8 cellular contexts compared by ENCODE assay signal in the genomic region with DNA sequence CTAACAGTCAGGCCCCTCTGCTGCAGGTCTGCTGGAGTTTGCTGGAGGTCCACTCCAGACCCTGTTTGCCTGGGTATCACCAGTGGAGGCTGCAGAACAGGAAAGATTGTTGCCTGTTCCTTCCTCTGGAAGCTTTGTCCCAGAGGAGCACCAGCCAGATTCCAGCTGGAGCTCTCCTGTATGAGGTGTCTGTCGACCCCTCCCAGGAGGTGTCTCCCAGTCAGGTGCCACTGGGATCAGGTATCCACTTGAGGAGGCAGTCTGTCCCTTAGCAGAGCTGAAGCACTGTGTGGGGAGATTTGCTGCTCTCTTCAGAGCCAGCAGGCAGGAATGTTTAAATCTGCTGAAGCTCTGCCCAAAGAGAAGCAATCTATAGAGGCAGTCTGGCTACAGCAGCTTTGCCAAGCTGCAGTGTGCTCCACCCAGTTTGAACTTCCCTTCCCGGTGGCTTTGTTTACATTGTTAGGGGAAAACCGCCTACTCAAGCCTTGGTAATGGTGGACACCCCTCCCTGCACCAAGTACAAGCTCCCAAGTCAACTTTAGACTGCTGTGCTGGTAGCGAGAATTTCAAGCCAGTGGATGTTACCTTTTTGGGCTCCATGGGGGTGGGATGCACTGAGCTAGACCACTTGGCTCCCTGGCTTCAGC.
A peak's percentile ranks its signal among the peaks of the same experiment; 100 is the strongest.
DNase-seq lines count a peak whose midpoint lies in the region; ATAC-seq and TF ChIP-seq lines count a peak whose summit lies in the region.
"Not testable (repeated sequence)": the region's sequence is repeated elsewhere in the genome, so short reads cannot be mapped to it uniquely, and the experiment has no call there.

No MANE protein-coding gene starts in this region.

- not testable (repeated sequence) for H3F3A ChIP-seq in GM23338 (replicated peaks; ENCODE audit: low read depth); PC-3 (ENCODE audit: low read length, unreplicated experiment)

- H3K27me3 ChIP-seq in CD8-positive, alpha-beta memory T cell (ENCODE audit: insufficient read depth, low read length, poor library complexity, severe bottlenecking); GM23338 (ENCODE audit: insufficient read depth); MG63; PC-3 (ENCODE audit: low read length): not testable (repeated sequence)

- H4K20me1 ChIP-seq in GM23338 (replicated peaks; ENCODE audit: insufficient read depth); PC-3 (ENCODE audit: low read length): not testable (repeated sequence)

- H3K4me1 ChIP-seq in CD8-positive, alpha-beta memory T cell (ENCODE audit: insufficient read depth, low read length), result peaks cover 32% of the 10 kb centered on the region
- H3K4me1 ChIP-seq in GM23338 (ENCODE audit: insufficient read depth); PC-3 (ENCODE audit: insufficient read depth, low read length): not testable (repeated sequence)

- POLR2A ChIA-PET in CD8-positive, alpha-beta memory T cell (lab: Charles Lee), result interaction anchor here (0.5 kb wide), 1 partner anchor 185 kb away, joined by 3 read pairs; no protein-coding TSS in a partner anchor
- POLR2A ChIA-PET in PC-3 (lab: Charles Lee; ENCODE audit: unreplicated experiment); naive thymus-derived CD8-positive, alpha-beta T cell (lab: Charles Lee): not testable (repeated sequence)

- not testable (repeated sequence) for H3K79me2 ChIP-seq in GM23338 (replicated peaks; ENCODE audit: insufficient read depth); PC-3 (ENCODE audit: low read length)

- not testable (repeated sequence) for BruUV-seq in PC-3 (replicated peaks; lab: Mats Ljungman, UMichigan)

- TF ChIP-seq CTCF in GM23338 (conservative IDR thresholded peaks at IDR 0.05; ENCODE audit: low read depth in 2 of 2); PC-3 (conservative IDR thresholded peaks at IDR 0.05; ENCODE audit: low read depth, low read length): not testable (repeated sequence)

- not testable (repeated sequence) for DNase-seq in CD8-positive, alpha-beta memory T cell; activated T-cell treated with anti-CD3 and anti-CD28 coated beads, Interleukin-2, amount 50 U/mL, for 24 hours; effector memory CD8-positive, alpha-beta T cell; naive thymus-derived CD8-positive, alpha-beta T cell
- DNase-seq in GM23338 (ENCODE audit: low spot score) (peak; percentile 4), MG63 (peak; percentile 4), PC-3 (peak; percentile 18), left colon (peak; percentile 22 to 26)

- not testable (repeated sequence) for H3K27me3 Mint-ChIP-seq in CD8-positive, alpha-beta memory T cell; GM23338 (ENCODE audit: insufficient read depth, low read depth, poor library complexity); activated T-cell treated with anti-CD3 and anti-CD28 coated beads, Interleukin-2, amount 50 U/mL, for 24 hours; effector memory CD8-positive, alpha-beta T cell; naive thymus-derived CD8-positive, alpha-beta T cell

- peaks cover 12 to 46% (median 27%) of the 10 kb centered on the region in 3 donors for H3K36me3 Mint-ChIP-seq in CD8-positive, alpha-beta memory T cell
- not testable (repeated sequence) for H3K36me3 Mint-ChIP-seq in GM23338 (ENCODE audit: low read depth); effector memory CD8-positive, alpha-beta T cell (ENCODE audit: insufficient read depth)
- peaks cover 33% of the 10 kb centered on the region for H3K36me3 Mint-ChIP-seq in activated T-cell treated with anti-CD3 and anti-CD28 coated beads, Interleukin-2, amount 50 U/mL, for 24 hours (ENCODE audit: low read depth)
- H3K36me3 Mint-ChIP-seq in naive thymus-derived CD8-positive, alpha-beta T cell, result peaks cover 12 to 52% (median 39%) of the 10 kb centered on the region in 3 donors

- ATAC-seq in GM23338; effector memory CD8-positive, alpha-beta T cell (replicated peaks); naive thymus-derived CD8-positive, alpha-beta T cell: not testable (repeated sequence)
- ATAC-seq in PC-3 (peak; percentile 43), left colon (peak; percentile 100)

- H3K9me2 ChIP-seq in GM23338 (ENCODE audit: insufficient read depth); PC-3 (replicated peaks; ENCODE audit: low read length): not testable (repeated sequence)

- not testable (repeated sequence) for H3K9ac ChIP-seq in PC-3 (ENCODE audit: low read length)

- not testable (repeated sequence) for H2AFZ ChIP-seq in GM23338
- H2AFZ ChIP-seq in PC-3 (ENCODE audit: low read length), result 0 out of 2 replicates have a peak overlapping the region, but pooled peaks have one; percentile 42

- not testable (repeated sequence) for H3K9me3 ChIP-seq in CD8-positive, alpha-beta memory T cell (ENCODE audit: low read length); MG63; PC-3 (ENCODE audit: low read length)

- H3K4me2 ChIP-seq in GM23338; PC-3 (ENCODE audit: low read length): not testable (repeated sequence)

- H3K36me3 ChIP-seq in CD8-positive, alpha-beta memory T cell (ENCODE audit: insufficient read depth, low read length); GM23338 (ENCODE audit: insufficient read depth); MG63; PC-3 (ENCODE audit: low read depth, low read length): not testable (repeated sequence)

- H3K27ac ChIP-seq in CD8-positive, alpha-beta memory T cell (ENCODE audit: low read depth, low read length); GM23338 (ENCODE audit: low read depth); PC-3 (ENCODE audit: low read length): not testable (repeated sequence)

- peak overlapping the region in 5 of 8 donors; percentile 32 to 85 (median 44) for H3K27ac Mint-ChIP-seq in CD8-positive, alpha-beta memory T cell
- H3K27ac Mint-ChIP-seq in GM23338, result not testable (repeated sequence)
- H3K27ac Mint-ChIP-seq in activated T-cell treated with anti-CD3 and anti-CD28 coated beads, Interleukin-2, amount 50 U/mL, for 24 hours, result peak overlapping the region; percentile 11
- H3K27ac Mint-ChIP-seq in effector memory CD8-positive, alpha-beta T cell, result peak overlapping the region; percentile 44 to 82
- H3K27ac Mint-ChIP-seq in naive thymus-derived CD8-positive, alpha-beta T cell, result peak overlapping the region in 9 of 10 donors; percentile 9 to 89 (median 78)

- CTCF ChIA-PET in CD8-positive, alpha-beta memory T cell (lab: Charles Lee); PC-3 (lab: Charles Lee): not testable (repeated sequence)

- not testable (repeated sequence) for H3K9me3 Mint-ChIP-seq in CD8-positive, alpha-beta memory T cell; GM23338; activated T-cell treated with anti-CD3 and anti-CD28 coated beads, Interleukin-2, amount 50 U/mL, for 24 hours; effector memory CD8-positive, alpha-beta T cell; naive thymus-derived CD8-positive, alpha-beta T cell

- H3K4me1 Mint-ChIP-seq in CD8-positive, alpha-beta memory T cell, result peaks cover 70 to 99% (median 95%) of the 10 kb centered on the region in 3 donors
- H3K4me1 Mint-ChIP-seq in GM23338, result not testable (repeated sequence)
- H3K4me1 Mint-ChIP-seq in activated T-cell treated with anti-CD3 and anti-CD28 coated beads, Interleukin-2, amount 50 U/mL, for 24 hours (ENCODE audit: low read depth), result peaks cover 88% of the 10 kb centered on the region
- peaks cover 22 to 59% of the 10 kb centered on the region in 2 donors for H3K4me1 Mint-ChIP-seq in effector memory CD8-positive, alpha-beta T cell (ENCODE audit: low read depth in 2 of 2)
- H3K4me1 Mint-ChIP-seq in naive thymus-derived CD8-positive, alpha-beta T cell, result peaks cover 37 to 81% (median 80%) of the 10 kb centered on the region in 4 donors

- intact Hi-C loops in PC-3 (cut with micrococcal nuclease); left colon (cut with DNase I, micrococcal nuclease): not testable (repeated sequence)

- not testable (repeated sequence) for H3K4me3 ChIP-seq in CD8-positive, alpha-beta memory T cell (ENCODE audit: low read length); GM23338; MG63; PC-3 (ENCODE audit: low read length)

- peak overlapping the region in 2 of 7 donors; percentile 12 to 55 for H3K4me3 Mint-ChIP-seq in CD8-positive, alpha-beta memory T cell
- H3K4me3 Mint-ChIP-seq in GM23338; activated T-cell treated with anti-CD3 and anti-CD28 coated beads, Interleukin-2, amount 50 U/mL, for 24 hours: not testable (repeated sequence)
- peak overlapping the region in 1 of 2 donors; percentile 9 for H3K4me3 Mint-ChIP-seq in effector memory CD8-positive, alpha-beta T cell
- peak overlapping the region in 8 of 10 donors; percentile 13 to 73 (median 30) for H3K4me3 Mint-ChIP-seq in naive thymus-derived CD8-positive, alpha-beta T cell
